In the genomic region with DNA sequence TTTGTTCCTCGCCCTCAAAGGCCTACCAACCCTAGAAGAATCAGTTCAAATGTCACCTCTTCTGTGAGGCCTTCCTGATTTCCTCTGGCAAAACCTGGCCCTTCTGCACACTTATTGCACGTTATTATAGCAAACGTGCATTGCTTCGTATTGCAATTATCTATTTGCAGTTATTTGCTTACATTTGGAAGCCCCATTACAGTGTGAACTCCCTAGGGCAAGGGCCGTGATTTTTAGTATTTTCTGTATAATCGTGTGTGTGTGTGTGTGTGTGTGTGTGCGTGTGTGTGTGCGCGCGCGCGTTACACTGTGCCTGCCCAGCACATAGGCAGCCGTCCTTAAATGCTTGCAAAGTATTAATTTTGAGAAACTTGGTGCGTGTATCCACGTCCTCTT, we compare ENCODE assay signal across 8 cellular contexts. TPM values are rescaled to one million over a fixed set of nuclear protein-coding genes. Genes with fewer than 3 reads are reported as not detected.
DNase-seq lines count a peak whose midpoint lies in the region; ATAC-seq and TF ChIP-seq lines count a peak whose summit lies in the region.

No MANE protein-coding gene starts in this region.

- H3K36me3 ChIP-seq in iPS-15b (ENCODE audit: control insufficient read depth, insufficient read depth, low read length) (no peaks in the 10 kb centered on the region), stomach (peaks cover 0 to 13% (median 7%) of the 10 kb centered on the region in 4 donors)

- H3K27me3 ChIP-seq in iPS-15b (ENCODE audit: control insufficient read depth, insufficient read depth, low read length) (peaks cover 59% of the 10 kb centered on the region), stomach (peaks cover 0 to 9% (median 3%) of the 10 kb centered on the region in 3 donors)

- TF ChIP-seq POLR2A in stomach (IDR thresholded peaks at IDR 0.05) = no peak

- H3K9ac ChIP-seq in iPS-15b (ENCODE audit: low read depth, low read length) = no peak overlapping the region

- no peaks in the 10 kb centered on the region for H3K36me3 Mint-ChIP-seq in activated CD8-positive, alpha-beta T cell treated with anti-CD3 and anti-CD28 coated beads for 36 hours (ENCODE audit: low read depth)

- no peak for TF ChIP-seq CTCF in activated CD8-positive, alpha-beta T cell treated with anti-CD3 and anti-CD28 coated beads for 36 hours (IDR thresholded peaks at IDR 0.05)
- TF ChIP-seq CTCF in stomach (IDR thresholded peaks at IDR 0.05) (no peak), GM20000 (IDR thresholded peaks at IDR 0.05; ENCODE audit: extremely low read depth, missing control alignments) (no peak)

- H3K27ac Mint-ChIP-seq in activated CD8-positive, alpha-beta T cell treated with anti-CD3 and anti-CD28 coated beads for 36 hours = no peak overlapping the region

- ATAC-seq in GM19035 (IDR thresholded peaks at IDR 0.05; ENCODE audit: unreplicated experiment) (peak; percentile 16), HG02885 (IDR thresholded peaks at IDR 0.05; ENCODE audit: poor library complexity, unreplicated experiment) (peak; percentile 18)
- ATAC-seq in activated CD8-positive, alpha-beta T cell treated with anti-CD3 and anti-CD28 coated beads for 36 hours = peak; percentile 32

- 6 to 14% (median 8%) methylated on average over 15 of the region's 15 CpGs for WGBS in stomach, 5 donors

- no peaks in the 10 kb centered on the region for H3K9me3 ChIP-seq in iPS-15b (ENCODE audit: control insufficient read depth, insufficient read depth, low read length)
- no peaks in the 10 kb centered on the region for H3K9me3 ChIP-seq in stomach

- peak overlapping the region in 4 of 5 donors; percentile 56 to 80 (median 63) for H3K27ac ChIP-seq in stomach

- no peak for DNase-seq in activated CD8-positive, alpha-beta T cell treated with anti-CD3 and anti-CD28 coated beads for 36 hours
- DNase-seq in stomach (no peak), hepatic stellate cell (ENCODE audit: low spot score) (no peak), kidney tubule cell (ENCODE audit: low spot score) (no peak), GM20000 (ENCODE audit: low spot score) (no peak)

- no peak for TF ChIP-seq EP300 in stomach (IDR thresholded peaks at IDR 0.05)

- CTCF ChIA-PET in activated CD8-positive, alpha-beta T cell treated with anti-CD3 and anti-CD28 coated beads for 36 hours (lab: Charles Lee) = interaction anchor here (0.8 to 1.4 kb wide), 2 partner anchors 20 to 223 kb away, joined by 3 to 4 read pairs; no protein-coding TSS in a partner anchor

- peaks cover 11% of the 10 kb centered on the region for H3K4me1 Mint-ChIP-seq in activated CD8-positive, alpha-beta T cell treated with anti-CD3 and anti-CD28 coated beads for 36 hours (ENCODE audit: low read depth)

- H3K4me3 ChIP-seq in iPS-15b (ENCODE audit: low read depth, low read length) = peak overlapping the region; percentile 68
- H3K4me3 ChIP-seq in stomach = peak overlapping the region; percentile 59 to 78 (median 66)

- H3K4me3 Mint-ChIP-seq in activated CD8-positive, alpha-beta T cell treated with anti-CD3 and anti-CD28 coated beads for 36 hours = peak overlapping the region; percentile 65

- POLR2A ChIA-PET in activated CD8-positive, alpha-beta T cell treated with anti-CD3 and anti-CD28 coated beads for 36 hours (lab: Charles Lee) = interaction anchor here (1.9 kb wide), 1 partner anchor 7 kb away, joined by 4 read pairs; no protein-coding TSS in a partner anchor

- H3K27me3 Mint-ChIP-seq in activated CD8-positive, alpha-beta T cell treated with anti-CD3 and anti-CD28 coated beads for 36 hours = peaks cover 11% of the 10 kb centered on the region

- H3K4me1 ChIP-seq in iPS-15b (ENCODE audit: control insufficient read depth, insufficient read depth, low read length) (no peaks in the 10 kb centered on the region), stomach (peaks cover 4 to 15% (median 11%) of the 10 kb centered on the region in 4 donors)

- intact Hi-C loops in activated CD8-positive, alpha-beta T cell treated with anti-CD3 and anti-CD28 coated beads for 36 hours (cut with micrococcal nuclease) = no loop called here
- intact Hi-C loops in stomach (cut with DNase I; ENCODE audit: low total_unique reads) = no loop called here

- H3K9me3 Mint-ChIP-seq in activated CD8-positive, alpha-beta T cell treated with anti-CD3 and anti-CD28 coated beads for 36 hours = no peaks in the 10 kb centered on the region

RNA-seq across cellular contexts. Expression of a gene that starts 0.5 kb away (rescaled TPM):
- 1 to 10 TPM; 3.1 to 4.2 TPM for total RNA-seq in activated CD8-positive, alpha-beta T cell treated with anti-CD3 and anti-CD28 coated beads for 36 hours
- total RNA-seq in stomach = 10 to 100 TPM in 2 of 5 donors, 1 to 10 TPM in 3; 2.6 to 65.3 (median 4.2) TPM
- polyA plus RNA-seq in stomach = 1 to 10 TPM in 1 of 3 donors, under 1 TPM in 2; 0.46 to 1.6 (median 0.98) TPM

RNA-seq across cellular contexts. Expression of a gene that starts 5.5 kb away (rescaled TPM):
- not detected for total RNA-seq in activated CD8-positive, alpha-beta T cell treated with anti-CD3 and anti-CD28 coated beads for 36 hours
- total RNA-seq in stomach = 10 to 100 TPM in 1 of 5 donors, 1 to 10 TPM in 1, under 1 TPM in 1, not detected in 2; 0.18 to 27.1 (median 3.5) TPM
- polyA plus RNA-seq in stomach = under 1 TPM in 2 of 3 donors, not detected in 1; 0.20 to 0.31 TPM
